Comparison of ENCODE assay signal across 8 cellular contexts in the genomic region with DNA sequence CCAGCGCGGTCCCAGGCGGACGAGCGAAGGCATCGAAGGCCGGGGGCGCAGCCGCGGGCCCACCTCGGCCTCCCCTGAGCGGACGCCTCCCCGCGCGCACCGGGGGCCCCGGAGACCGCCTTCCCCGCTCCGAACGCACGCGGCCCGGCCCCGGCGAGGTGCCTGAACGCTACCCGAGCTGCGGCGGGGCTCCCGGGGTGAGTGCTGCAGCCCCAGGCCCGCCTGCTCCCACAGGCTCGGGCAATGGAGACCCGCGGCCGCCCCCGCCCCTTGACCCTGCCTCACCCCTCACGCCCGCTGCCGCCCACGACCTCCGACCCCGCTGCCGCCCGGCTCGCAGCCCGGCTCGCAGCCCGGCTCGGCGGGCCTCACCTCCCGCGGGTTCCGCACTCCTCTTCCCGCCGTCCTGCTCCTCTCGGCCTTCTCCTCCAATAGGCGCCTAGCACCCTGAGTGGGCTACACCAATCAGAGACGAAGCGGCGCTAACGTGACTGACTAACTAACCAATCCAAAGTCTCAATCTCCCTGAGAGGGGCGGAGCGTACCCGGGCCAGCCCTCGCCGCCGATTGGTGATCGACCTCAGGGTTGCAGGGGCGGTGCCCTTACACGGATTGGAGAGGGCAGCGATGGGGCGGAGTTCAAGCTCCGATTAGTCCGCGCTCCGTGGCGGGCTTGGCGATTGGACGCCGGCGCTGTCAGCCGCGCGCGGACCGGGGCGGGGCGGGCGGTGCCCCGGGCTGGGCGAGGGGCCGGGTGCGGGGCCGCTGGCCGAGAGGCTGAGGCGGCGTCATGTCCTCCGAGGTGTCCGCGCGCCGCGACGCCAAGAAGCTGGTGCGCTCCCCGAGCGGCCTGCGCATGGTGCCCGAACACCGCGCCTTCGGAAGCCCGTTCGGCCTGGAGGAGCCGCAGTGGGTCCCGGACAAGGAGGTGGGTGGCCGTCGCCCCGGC. TPM values are rescaled to one million over a fixed set of nuclear protein-coding genes. Genes with fewer than 3 reads are reported as not detected.
DNase-seq lines count a peak whose midpoint lies in the region; ATAC-seq and TF ChIP-seq lines count a peak whose summit lies in the region.

A gene (minus strand): TSS at position 400 of the 949 bp plus-strand sequence. CDS start 4,364 bp downstream, outside the sequence.
A gene (plus strand): TSS at position 759 of the 949 bp plus-strand sequence. CDS start 32 bp downstream, at position 791.

- H3K36me3 ChIP-seq in Panc1 (ENCODE audit: control insufficient read depth, insufficient read depth, low read length) (no peaks in the 10 kb centered on the region; the same call in 1 of the 2 replicates), muscle layer of colon (ENCODE audit: insufficient read depth, low read length) (no peaks in the 10 kb centered on the region)

- no peaks in the 10 kb centered on the region for H3K9me3 ChIP-seq in Panc1 (ENCODE audit: control insufficient read depth, insufficient read depth, low read depth, low read length)
- H3K9me3 ChIP-seq in muscle layer of colon (ENCODE audit: low read length), result no peaks in the 10 kb centered on the region

- peak within 1 kb of the TSS; percentile 51 for H3K9ac ChIP-seq in muscle layer of colon (ENCODE audit: low read length)

- peak within 1 kb of the TSS; percentile 84 for H3K4me3 Mint-ChIP-seq in activated T-cell treated with anti-CD3 and anti-CD28 coated beads, Interleukin-2, amount 50 U/mL, for 4 hours

- no TSS peak for BruUV-seq in Panc1 (replicated peaks; lab: Mats Ljungman, UMichigan)

- in situ Hi-C loops in Panc1 (cut with HindIII; ENCODE audit: low pct_unique_long_range_greater_than_20kb, low sequenced_read_pairs), result no loop called here

- no peaks in the 10 kb centered on the region for H3K36me3 Mint-ChIP-seq in activated T-cell treated with anti-CD3 and anti-CD28 coated beads, Interleukin-2, amount 50 U/mL, for 4 hours (ENCODE audit: insufficient read depth)

- POLR2A ChIA-PET in Panc1 (lab: Charles Lee), result no interaction called here

- peaks cover 44% of the 10 kb centered on the region for H3K4me1 Mint-ChIP-seq in activated T-cell treated with anti-CD3 and anti-CD28 coated beads, Interleukin-2, amount 50 U/mL, for 4 hours (ENCODE audit: low read depth)

- H3K27me3 Mint-ChIP-seq in activated T-cell treated with anti-CD3 and anti-CD28 coated beads, Interleukin-2, amount 50 U/mL, for 4 hours (ENCODE audit: low read depth), result no peaks in the 10 kb centered on the region

- CTCF ChIA-PET in Panc1 (lab: Charles Lee), result no interaction called here

- H3K27ac ChIP-seq in Panc1 (ENCODE audit: low read length) (peak within 1 kb of the TSS; percentile 68), muscle layer of colon (ENCODE audit: low read depth, low read length) (peak within 1 kb of the TSS; percentile 81)

- DNase-seq in DMS53 (lab: John Stamatoyannopoulos, UW) (peak; percentile 99), KG1 (lab: John Stamatoyannopoulos, UW) (peak; percentile 99), Panc1 (ENCODE audit: low read depth, low spot score) (peak; percentile 95)
- DNase-seq in activated T-cell treated with anti-CD3 and anti-CD28 coated beads, Interleukin-2, amount 50 U/mL, for 4 hours, result peak; percentile 100
- peak; percentile 98 for DNase-seq in stimulated activated CD8-positive, alpha-beta memory T cell treated with anti-CD3 and anti-CD28 coated beads, Interleukin-7, amount 100 ng/mL, for 24 hours (ENCODE audit: low read depth)

- TF ChIP-seq CTCF in Panc1 (IDR thresholded peaks at IDR 0.05), result no peak

- no peaks in the 10 kb centered on the region for H3K9me3 Mint-ChIP-seq in activated T-cell treated with anti-CD3 and anti-CD28 coated beads, Interleukin-2, amount 50 U/mL, for 4 hours

- peak within 1 kb of the TSS; percentile 60 to 63 for H3K4me3 ChIP-seq in Panc1 (ENCODE audit: low read depth in 2 of 2, low read length in 2 of 2)
- peak within 1 kb of the TSS; percentile 63 to 74 for H3K4me3 ChIP-seq in muscle layer of colon (ENCODE audit: low read depth in 1 of 2, low read length in 2 of 2)

- peaks cover 12% of the 10 kb centered on the region for H3K4me1 ChIP-seq in Panc1 (ENCODE audit: control insufficient read depth, insufficient read depth, low read length)
- H3K4me1 ChIP-seq in muscle layer of colon (ENCODE audit: insufficient read depth, low read length), result peaks cover 44% of the 10 kb centered on the region

- intact Hi-C loops in Panc1 (cut with micrococcal nuclease; ENCODE audit: unreplicated experiment), result no loop called here

- H3K27me3 ChIP-seq in Panc1 (ENCODE audit: control insufficient read depth, insufficient read depth, low read length), result no peaks in the 10 kb centered on the region
- H3K27me3 ChIP-seq in muscle layer of colon (ENCODE audit: control insufficient read depth in 1 of 2, insufficient read depth in 2 of 2, low read length in 2 of 2), result no peaks in the 10 kb centered on the region

- ATAC-seq in GM21723 (IDR thresholded peaks at IDR 0.05; ENCODE audit: unreplicated experiment) (peak; percentile 91), Panc1 (peak; percentile 94), esophagus mucosa (peak; percentile 86)
- peak; percentile 93 for ATAC-seq in activated T-cell treated with anti-CD3 and anti-CD28 coated beads, Interleukin-2, amount 50 U/mL, for 4 hours

RNA-seq across cellular contexts. Expression of the first gene that starts in this region (rescaled TPM):
- total RNA-seq in Panc1 (2021; ENCODE audit: unreplicated experiment) (36.8 TPM), esophagus mucosa (11.3 TPM)
- 17.2 TPM for polyA plus RNA-seq in Panc1 (2012; ENCODE audit: insufficient read length)
- 10 to 100 TPM; 60.6 to 74.0 (median 69.5) TPM for total RNA-seq in activated T-cell treated with anti-CD3 and anti-CD28 coated beads, Interleukin-2, amount 50 U/mL, for 4 hours

RNA-seq across cellular contexts. Expression of the second gene that starts in this region (rescaled TPM):
- 41.8 TPM for total RNA-seq in Panc1 (2021; ENCODE audit: unreplicated experiment)
- 41.5 TPM for polyA plus RNA-seq in Panc1 (2012; ENCODE audit: insufficient read length)
- total RNA-seq in activated T-cell treated with anti-CD3 and anti-CD28 coated beads, Interleukin-2, amount 50 U/mL, for 4 hours, result 10 to 100 TPM; 13.6 to 19.1 (median 13.7) TPM
- 58.8 TPM for total RNA-seq in esophagus mucosa

Comparison
In these comparisons a context has a peak if more than half of its experiments do, and no peak if none do; other contexts are left out.
1. Peak in every context shown above with its lines: DNase-seq, ATAC-seq, H3K4me3 ChIP-seq and H3K27ac ChIP-seq.